ENCODE assay signal across 24 cellular contexts in genomic region chr6:153074761-153075160, GRCh38. TPM values are rescaled to one million over a fixed set of nuclear protein-coding genes. Genes with fewer than 3 reads are reported as not detected.
"Had no signal": no experiment of that assay in that cellular context is flagged by ENCODE, and none has a peak within 500 bp of the region (broad histone marks: within the 10 kb centered on the region; RNA-seq: fewer than 3 reads in every experiment).

No MANE protein-coding gene starts in this region.

- H3K4me3 ChIP-seq: dorsolateral prefrontal cortex, esophagus squamous epithelium, heart left ventricle, mucosa of descending colon, psoas muscle, right lobe of liver, suprapubic skin, tibial artery, upper lobe of right lung, vagina had no signal

- H3K4me3 Mint-ChIP-seq: naive thymus-derived CD8-positive, alpha-beta T cell; stimulated activated effector memory CD8-positive, alpha-beta T cell treated with anti-CD3 and anti-CD28 coated beads, Interleukin-12 subunit alpha, Interleukin-12 subunit beta, amount 100 ng/mL, for 72 hours had no signal

- H3K36me3 Mint-ChIP-seq: naive thymus-derived CD8-positive, alpha-beta T cell; stimulated activated effector memory CD8-positive, alpha-beta T cell treated with anti-CD3 and anti-CD28 coated beads, Interleukin-12 subunit alpha, Interleukin-12 subunit beta, amount 100 ng/mL, for 72 hours had no signal

- FAIRE-seq: frontal cortex had no signal

- H3K4me1 ChIP-seq: esophagus squamous epithelium, heart left ventricle, psoas muscle, right lobe of liver, suprapubic skin, tibial artery, upper lobe of right lung, vagina had no signal

- H3K4me1 Mint-ChIP-seq: naive thymus-derived CD8-positive, alpha-beta T cell had no signal

- H3K27ac Mint-ChIP-seq: naive thymus-derived CD8-positive, alpha-beta T cell; stimulated activated effector memory CD8-positive, alpha-beta T cell treated with anti-CD3 and anti-CD28 coated beads, Interleukin-12 subunit alpha, Interleukin-12 subunit beta, amount 100 ng/mL, for 72 hours had no signal

- DNase-seq: cortex of kidney; dorsolateral prefrontal cortex; effector CD8-positive, alpha-beta T cell; esophagus squamous epithelium; heart left ventricle; hippocampal formation; kidney glomerular epithelial cell; mammary epithelial cell; mucosa of descending colon; naive thymus-derived CD8-positive, alpha-beta T cell; psoas muscle; right lobe of liver; stimulated activated CD4-positive, alpha-beta T cell treated with anti-CD3 and anti-CD28 coated beads, Interleukin-4, amount 100 ng/mL, for 1 hour; stimulated activated CD8-positive, alpha-beta memory T cell treated with anti-CD3 and anti-CD28 coated beads, Interleukin-4, amount 100 ng/mL, for 48 hours; stimulated activated naive CD8-positive, alpha-beta T cell treated with anti-CD3 and anti-CD28 coated beads, Interleukin-15, Interleukin-2, amounts not matched to agents 100 U/mL and 50 U/mL, for 24 hours; tibial artery; upper lobe of right lung had no signal

- H3K36me3 ChIP-seq: esophagus squamous epithelium, heart left ventricle, neutrophil, right lobe of liver, suprapubic skin, tibial artery, upper lobe of right lung, vagina had no signal

- H3K27me3 ChIP-seq: dorsolateral prefrontal cortex, esophagus squamous epithelium, heart left ventricle, neutrophil, right lobe of liver, suprapubic skin, tibial artery, upper lobe of right lung, vagina had no signal

- H3K9me3 ChIP-seq: esophagus squamous epithelium, heart left ventricle, mucosa of descending colon, neutrophil, psoas muscle, right lobe of liver, suprapubic skin, tibial artery, upper lobe of right lung, vagina had no signal

- H3K27ac ChIP-seq: dorsolateral prefrontal cortex, epithelial cell of prostate, esophagus squamous epithelium, heart left ventricle, neutrophil, psoas muscle, right lobe of liver, suprapubic skin, tibial artery, upper lobe of right lung, vagina had no signal

- H3K9me3 Mint-ChIP-seq: naive thymus-derived CD8-positive, alpha-beta T cell; stimulated activated effector memory CD8-positive, alpha-beta T cell treated with anti-CD3 and anti-CD28 coated beads, Interleukin-12 subunit alpha, Interleukin-12 subunit beta, amount 100 ng/mL, for 72 hours had no signal

- ATAC-seq: heart left ventricle; left lobe of liver; mucosa of descending colon; naive thymus-derived CD8-positive, alpha-beta T cell; psoas muscle; right lobe of liver; stimulated activated effector memory CD8-positive, alpha-beta T cell treated with anti-CD3 and anti-CD28 coated beads, Interleukin-12 subunit alpha, Interleukin-12 subunit beta, amount 100 ng/mL, for 72 hours; stimulated activated naive CD8-positive, alpha-beta T cell treated with anti-CD3 and anti-CD28 coated beads, Interleukin-15, Interleukin-2, amounts not matched to agents 100 U/mL and 50 U/mL, for 24 hours; upper lobe of right lung had no signal

RNA-seq across cellular contexts. Expression of gene RGS17, which starts 56.3 kb away (rescaled TPM):
- total RNA-seq: left lobe of liver; naive thymus-derived CD8-positive, alpha-beta T cell; right lobe of liver had no signal
